8 cellular contexts compared by ENCODE assay signal in genomic region chr2:128027278-128027800, GRCh38. TPM values are rescaled to one million over a fixed set of nuclear protein-coding genes. Genes with fewer than 3 reads are reported as not detected.
A peak's percentile ranks its signal among the peaks of the same experiment; 100 is the strongest.
DNase-seq lines count a peak whose midpoint lies in the region; ATAC-seq and TF ChIP-seq lines count a peak whose summit lies in the region.

No MANE protein-coding gene starts in this region.

- H3K27ac ChIP-seq in angular gyrus (ENCODE audit: low read depth, low read length) (peak overlapping the region; percentile 93), right atrium auricular region (peak overlapping the region; percentile 95 to 98), prostate gland (peak overlapping the region; percentile 98 to 99)

- peak; percentile 99 for DNase-seq in GM13977 (ENCODE audit: low spot score)
- peak; percentile 92 for DNase-seq in NCI-H1694 (lab: John Stamatoyannopoulos, UW)
- peak; percentile 100 for DNase-seq in right atrium auricular region (ENCODE audit: low spot score)
- peak; percentile 100 for DNase-seq in prostate gland (ENCODE audit: low spot score)
- peak; percentile 100 for DNase-seq in ureter (ENCODE audit: low spot score)

- TF ChIP-seq CTCF in GM13977 (IDR thresholded peaks at IDR 0.05; ENCODE audit: extremely low read depth, insufficient read depth, missing control alignments) (no peak), right atrium auricular region (IDR thresholded peaks at IDR 0.05) (no peak), prostate gland (IDR thresholded peaks at IDR 0.05) (no peak)

- peak; percentile 74 for ATAC-seq in HG02938 (IDR thresholded peaks at IDR 0.05; ENCODE audit: unreplicated experiment)

- H3K4me1 ChIP-seq in right atrium auricular region = peaks cover 0 to 5% of the 10 kb centered on the region in 2 donors
- H3K4me1 ChIP-seq in prostate gland (replicated peaks) = no peaks in the 10 kb centered on the region

- peak overlapping the region; percentile 86 for H3K27ac Mint-ChIP-seq in T-helper 1 cell treated with Interleukin-12 subunit alpha and Interleukin-12 subunit beta and Interleukin-4 antibody, amounts not matched to agents 30 μg/mL and 1 μg/mL, for 36 hours

- H3K27me3 ChIP-seq in right atrium auricular region = no peaks in the 10 kb centered on the region
- no peaks in the 10 kb centered on the region for H3K27me3 ChIP-seq in prostate gland (replicated peaks; ENCODE audit: insufficient read depth)

- H3K9me3 ChIP-seq in right atrium auricular region (no peaks in the 10 kb centered on the region), prostate gland (no peaks in the 10 kb centered on the region)

- peaks cover 5% of the 10 kb centered on the region for H3K9me3 Mint-ChIP-seq in T-helper 1 cell treated with Interleukin-12 subunit alpha and Interleukin-12 subunit beta and Interleukin-4 antibody, amounts not matched to agents 30 μg/mL and 1 μg/mL, for 36 hours

- H3K27me3 Mint-ChIP-seq in T-helper 1 cell treated with Interleukin-12 subunit alpha and Interleukin-12 subunit beta and Interleukin-4 antibody, amounts not matched to agents 30 μg/mL and 1 μg/mL, for 36 hours (ENCODE audit: low read depth) = peaks cover 11% of the 10 kb centered on the region

- H3K4me3 ChIP-seq in right atrium auricular region (peak overlapping the region; percentile 94 to 98), prostate gland (peak overlapping the region; percentile 98 to 100)

- TF ChIP-seq POLR2A in prostate gland (IDR thresholded peaks at IDR 0.05) = peak; percentile 14

- H3K36me3 ChIP-seq in right atrium auricular region = no peaks in the 10 kb centered on the region
- H3K36me3 ChIP-seq in prostate gland = no peaks in the 10 kb centered on the region

- intact Hi-C loops in prostate gland (cut with DNase I) = loop anchor here (5.0 kb wide), 2 partner anchors 145 to 295 kb away; no protein-coding TSS in a partner anchor

- in situ Hi-C loops in GM13977 (cut with MboI; ENCODE audit: low pct_unique_long_range_greater_than_20kb, low sequenced_read_pairs, unreplicated experiment) = no loop called here

- peak overlapping the region; percentile 98 for H3K4me3 Mint-ChIP-seq in T-helper 1 cell treated with Interleukin-12 subunit alpha and Interleukin-12 subunit beta and Interleukin-4 antibody, amounts not matched to agents 30 μg/mL and 1 μg/mL, for 36 hours

- H3K36me3 Mint-ChIP-seq in T-helper 1 cell treated with Interleukin-12 subunit alpha and Interleukin-12 subunit beta and Interleukin-4 antibody, amounts not matched to agents 30 μg/mL and 1 μg/mL, for 36 hours (ENCODE audit: low read depth) = peaks cover 7% of the 10 kb centered on the region

- peaks cover 19% of the 10 kb centered on the region for H3K4me1 Mint-ChIP-seq in T-helper 1 cell treated with Interleukin-12 subunit alpha and Interleukin-12 subunit beta and Interleukin-4 antibody, amounts not matched to agents 30 μg/mL and 1 μg/mL, for 36 hours (ENCODE audit: low read depth)

- WGBS in prostate gland = 2% methylated on average over 11 of the region's 51 CpGs

RNA-seq across cellular contexts. Expression of gene SAP130, which starts 0.5 kb away (rescaled TPM):
- total RNA-seq in right atrium auricular region (1 to 10 TPM; 7.4 to 8.9 TPM), prostate gland (10 to 100 TPM; 21.9 to 55.4 TPM), ureter (22.5 TPM)

Comparison
In these comparisons a context has a peak if more than half of its experiments do, and no peak if none do; other contexts are left out.
1. Peak in every context shown above with its lines: DNase-seq, ATAC-seq, H3K4me3 ChIP-seq and H3K27ac ChIP-seq.